In genomic region chr3:186514296-186515002, GRCh38 we compare ENCODE assay signal across 1 cellular context.
TF ChIP-seq lines count a peak whose summit lies in the region.

No MANE protein-coding gene starts in this region.

TF ChIP-seq in H1, 55 proteins besides CTCF, POLR2A, EP300 and RAD21:
- TF ChIP-seq E2F6 (IDR thresholded peaks at IDR 0.05) (0 out of 2 replicates have a peak, but pooled peaks have one; percentile 17), RXRA (IDR thresholded peaks at IDR 0.05; ENCODE audit: insufficient read depth, low read depth, low read length) (no peak)
